8 cellular contexts compared by ENCODE assay signal in the genomic region with DNA sequence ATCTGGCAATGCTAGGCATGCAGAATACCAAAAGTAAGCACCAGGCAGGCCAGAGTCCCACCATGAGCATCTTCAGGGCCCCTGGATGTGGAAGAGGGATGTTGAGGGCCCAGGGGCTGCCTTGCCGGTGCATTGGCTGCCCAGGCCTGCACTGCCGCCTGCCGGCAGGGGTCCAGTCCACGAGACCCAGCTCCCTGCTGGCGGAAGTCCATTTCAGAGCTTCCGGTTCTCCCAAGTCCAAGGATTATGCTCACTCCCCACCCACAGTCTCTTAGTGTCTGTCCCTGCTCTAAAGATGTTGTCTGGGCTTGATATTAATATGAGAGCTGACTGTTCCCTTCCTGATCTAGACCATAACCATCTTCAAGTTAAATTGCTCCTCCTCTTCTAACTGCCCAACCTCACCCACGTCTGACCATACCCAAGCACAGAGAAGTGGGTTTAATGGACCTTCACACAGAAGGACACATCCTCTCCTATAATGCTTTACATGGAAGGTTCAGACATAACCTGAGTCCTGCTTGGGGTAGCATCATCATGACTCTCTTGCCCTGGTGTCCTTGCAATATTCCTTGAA.
DNase-seq lines count a peak whose midpoint lies in the region; ATAC-seq and TF ChIP-seq lines count a peak whose summit lies in the region.
"Had no signal": no experiment of that assay in that cellular context is flagged by ENCODE, and none has a peak within 500 bp of the region (broad histone marks: within the 10 kb centered on the region; RNA-seq: fewer than 3 reads in every experiment).

No MANE protein-coding gene starts in this region.

- DNase-seq in HL-60 (ENCODE audit: low read depth in 1 of 2, low spot score in 1 of 2): peak in 1 of 2 experiments; percentile 76
- DNase-seq in hepatic stellate cell (ENCODE audit: low spot score): peak; percentile 14
- no peak for DNase-seq in activated T-helper 1 cell treated with anti-CD3 and anti-CD28 coated beads, Interleukin-12 subunit alpha, Interleukin-12 subunit beta, Interleukin-2, Interleukin-4 antibody, amounts not matched to agents 30 ng/mL and 10 ng/mL and 1 ng/mL, durations not matched to agents 14 hours and 24 hours and 36 hours (ENCODE audit: low spot score)
- DNase-seq in GOT3 (lab: John Stamatoyannopoulos, UW): no peak
- DNase-seq in MM.1S: no peak

- H3K27ac ChIP-seq in HL-60 (replicated peaks) (peak overlapping the region; percentile 31; the same call in 1 of the 2 replicates), MM.1S (ENCODE audit: low read length) (no peak overlapping the region)
- H3K27ac ChIP-seq: neutrophil had no signal

- no peaks in the 10 kb centered on the region for H3K4me1 ChIP-seq in MM.1S (ENCODE audit: low read length)

- H3K27me3 Mint-ChIP-seq in stimulated activated memory B cell treated with anti-CD40 and anti-IgM and Interleukin-4, amounts not matched to agents 10 μg/mL and 1 μg/mL and 100 μg/mL, for 72 hours: no peaks in the 10 kb centered on the region
- H3K27me3 Mint-ChIP-seq in activated T-helper 1 cell treated with anti-CD3 and anti-CD28 coated beads, Interleukin-12 subunit alpha, Interleukin-12 subunit beta, Interleukin-2, Interleukin-4 antibody, amounts not matched to agents 30 ng/mL and 10 ng/mL and 1 ng/mL, durations not matched to agents 14 hours and 24 hours and 36 hours (ENCODE audit: insufficient read depth): no peaks in the 10 kb centered on the region

- no peaks in the 10 kb centered on the region for H3K27me3 ChIP-seq in HL-60 (ENCODE audit: insufficient read depth, poor library complexity, severe bottlenecking)
- H3K27me3 ChIP-seq in MM.1S (replicated peaks; ENCODE audit: insufficient read depth, low read length): no peaks in the 10 kb centered on the region
- H3K27me3 ChIP-seq: neutrophil had no signal

- no peaks in the 10 kb centered on the region for H3K9me3 Mint-ChIP-seq in stimulated activated memory B cell treated with anti-CD40 and anti-IgM and Interleukin-4, amounts not matched to agents 10 μg/mL and 1 μg/mL and 100 μg/mL, for 72 hours
- no peaks in the 10 kb centered on the region for H3K9me3 Mint-ChIP-seq in activated T-helper 1 cell treated with anti-CD3 and anti-CD28 coated beads, Interleukin-12 subunit alpha, Interleukin-12 subunit beta, Interleukin-2, Interleukin-4 antibody, amounts not matched to agents 30 ng/mL and 10 ng/mL and 1 ng/mL, durations not matched to agents 14 hours and 24 hours and 36 hours

- no peaks in the 10 kb centered on the region for H3K36me3 ChIP-seq in MM.1S (replicated peaks; ENCODE audit: insufficient read depth, low read length)
- H3K36me3 ChIP-seq: neutrophil had no signal

- no peaks in the 10 kb centered on the region for H3F3A ChIP-seq in MM.1S (ENCODE audit: insufficient read depth, low read length)

- H3K9ac ChIP-seq in MM.1S (ENCODE audit: low read length): no peak overlapping the region

- no peak overlapping the region for H2AFZ ChIP-seq in MM.1S (ENCODE audit: low read length)

- no peaks in the 10 kb centered on the region for H3K79me2 ChIP-seq in MM.1S (ENCODE audit: low read length)

- intact Hi-C loops in activated T-helper 1 cell treated with anti-CD3 and anti-CD28 coated beads, Interleukin-12 subunit alpha, Interleukin-12 subunit beta, Interleukin-2, Interleukin-4 antibody, amounts not matched to agents 30 ng/mL and 10 ng/mL and 1 ng/mL, durations not matched to agents 14 hours and 24 hours and 36 hours (cut with micrococcal nuclease): no loop called here

- peak overlapping the region; percentile 78 for H3K27ac Mint-ChIP-seq in stimulated activated memory B cell treated with anti-CD40 and anti-IgM and Interleukin-4, amounts not matched to agents 10 μg/mL and 1 μg/mL and 100 μg/mL, for 72 hours
- H3K27ac Mint-ChIP-seq in activated T-helper 1 cell treated with anti-CD3 and anti-CD28 coated beads, Interleukin-12 subunit alpha, Interleukin-12 subunit beta, Interleukin-2, Interleukin-4 antibody, amounts not matched to agents 30 ng/mL and 10 ng/mL and 1 ng/mL, durations not matched to agents 14 hours and 24 hours and 36 hours: no peak overlapping the region

- H3K9me2 ChIP-seq in MM.1S (replicated peaks; ENCODE audit: insufficient read depth, low read length): no peaks in the 10 kb centered on the region

- peak; percentile 74 for TF ChIP-seq CTCF in HL-60 (IDR thresholded peaks at IDR 0.05; ENCODE audit: insufficient read depth, low read length)
- no peak for TF ChIP-seq CTCF in MM.1S (IDR thresholded peaks at IDR 0.05; ENCODE audit: low read length)

- H3K4me2 ChIP-seq in MM.1S (ENCODE audit: low read depth, low read length): no peak overlapping the region

- H3K36me3 Mint-ChIP-seq in stimulated activated memory B cell treated with anti-CD40 and anti-IgM and Interleukin-4, amounts not matched to agents 10 μg/mL and 1 μg/mL and 100 μg/mL, for 72 hours: no peaks in the 10 kb centered on the region
- no peaks in the 10 kb centered on the region for H3K36me3 Mint-ChIP-seq in activated T-helper 1 cell treated with anti-CD3 and anti-CD28 coated beads, Interleukin-12 subunit alpha, Interleukin-12 subunit beta, Interleukin-2, Interleukin-4 antibody, amounts not matched to agents 30 ng/mL and 10 ng/mL and 1 ng/mL, durations not matched to agents 14 hours and 24 hours and 36 hours (ENCODE audit: low read depth)

- H3K9me3 ChIP-seq in MM.1S (replicated peaks; ENCODE audit: insufficient read depth, low read length): no peaks in the 10 kb centered on the region
- H3K9me3 ChIP-seq: neutrophil had no signal

- peaks cover 63% of the 10 kb centered on the region for H3K4me1 Mint-ChIP-seq in stimulated activated memory B cell treated with anti-CD40 and anti-IgM and Interleukin-4, amounts not matched to agents 10 μg/mL and 1 μg/mL and 100 μg/mL, for 72 hours
- no peaks in the 10 kb centered on the region for H3K4me1 Mint-ChIP-seq in activated T-helper 1 cell treated with anti-CD3 and anti-CD28 coated beads, Interleukin-12 subunit alpha, Interleukin-12 subunit beta, Interleukin-2, Interleukin-4 antibody, amounts not matched to agents 30 ng/mL and 10 ng/mL and 1 ng/mL, durations not matched to agents 14 hours and 24 hours and 36 hours (ENCODE audit: low read depth)

- H3K4me3 Mint-ChIP-seq in stimulated activated memory B cell treated with anti-CD40 and anti-IgM and Interleukin-4, amounts not matched to agents 10 μg/mL and 1 μg/mL and 100 μg/mL, for 72 hours: no peak overlapping the region
- no peak overlapping the region for H3K4me3 Mint-ChIP-seq in activated T-helper 1 cell treated with anti-CD3 and anti-CD28 coated beads, Interleukin-12 subunit alpha, Interleukin-12 subunit beta, Interleukin-2, Interleukin-4 antibody, amounts not matched to agents 30 ng/mL and 10 ng/mL and 1 ng/mL, durations not matched to agents 14 hours and 24 hours and 36 hours

- H3K4me3 ChIP-seq in HL-60 (replicated peaks; ENCODE audit: insufficient read depth, low read length) (no peak overlapping the region), MM.1S (ENCODE audit: low read length) (no peak overlapping the region)

- ATAC-seq in SK-N-SH treated with all-trans-retinoic acid at 6 μM for 48 hours: peak; percentile 60
- ATAC-seq in stimulated activated memory B cell treated with anti-CD40 and anti-IgM and Interleukin-4, amounts not matched to agents 10 μg/mL and 1 μg/mL and 100 μg/mL, for 72 hours: no peak

- H4K20me1 ChIP-seq in MM.1S (ENCODE audit: insufficient read depth, low read length): no peaks in the 10 kb centered on the region

TF ChIP-seq in SK-N-SH treated with all-trans-retinoic acid at 6 μM for 48 hours, 23 proteins besides CTCF, POLR2A, EP300 and RAD21:
- TF ChIP-seq ZNF8 (CRISPR knock-in tag; IDR thresholded peaks at IDR 0.05) (no peak), ZFP30 (CRISPR knock-in tag; IDR thresholded peaks at IDR 0.05) (no peak), ZFP3 (CRISPR knock-in tag; IDR thresholded peaks at IDR 0.05) (no peak)
- TF ChIP-seq, protein P1, sequence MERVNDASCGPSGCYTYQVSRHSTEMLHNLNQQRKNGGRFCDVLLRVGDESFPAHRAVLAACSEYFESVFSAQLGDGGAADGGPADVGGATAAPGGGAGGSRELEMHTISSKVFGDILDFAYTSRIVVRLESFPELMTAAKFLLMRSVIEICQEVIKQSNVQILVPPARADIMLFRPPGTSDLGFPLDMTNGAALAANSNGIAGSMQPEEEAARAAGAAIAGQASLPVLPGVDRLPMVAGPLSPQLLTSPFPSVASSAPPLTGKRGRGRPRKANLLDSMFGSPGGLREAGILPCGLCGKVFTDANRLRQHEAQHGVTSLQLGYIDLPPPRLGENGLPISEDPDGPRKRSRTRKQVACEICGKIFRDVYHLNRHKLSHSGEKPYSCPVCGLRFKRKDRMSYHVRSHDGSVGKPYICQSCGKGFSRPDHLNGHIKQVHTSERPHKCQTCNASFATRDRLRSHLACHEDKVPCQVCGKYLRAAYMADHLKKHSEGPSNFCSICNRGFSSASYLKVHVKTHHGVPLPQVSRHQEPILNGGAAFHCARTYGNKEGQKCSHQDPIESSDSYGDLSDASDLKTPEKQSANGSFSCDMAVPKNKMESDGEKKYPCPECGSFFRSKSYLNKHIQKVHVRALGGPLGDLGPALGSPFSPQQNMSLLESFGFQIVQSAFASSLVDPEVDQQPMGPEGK (CRISPR knock-in tag; IDR thresholded peaks at IDR 0.05; ENCODE audit: borderline replicate concordance): no peak
- TF ChIP-seq, protein P2, sequence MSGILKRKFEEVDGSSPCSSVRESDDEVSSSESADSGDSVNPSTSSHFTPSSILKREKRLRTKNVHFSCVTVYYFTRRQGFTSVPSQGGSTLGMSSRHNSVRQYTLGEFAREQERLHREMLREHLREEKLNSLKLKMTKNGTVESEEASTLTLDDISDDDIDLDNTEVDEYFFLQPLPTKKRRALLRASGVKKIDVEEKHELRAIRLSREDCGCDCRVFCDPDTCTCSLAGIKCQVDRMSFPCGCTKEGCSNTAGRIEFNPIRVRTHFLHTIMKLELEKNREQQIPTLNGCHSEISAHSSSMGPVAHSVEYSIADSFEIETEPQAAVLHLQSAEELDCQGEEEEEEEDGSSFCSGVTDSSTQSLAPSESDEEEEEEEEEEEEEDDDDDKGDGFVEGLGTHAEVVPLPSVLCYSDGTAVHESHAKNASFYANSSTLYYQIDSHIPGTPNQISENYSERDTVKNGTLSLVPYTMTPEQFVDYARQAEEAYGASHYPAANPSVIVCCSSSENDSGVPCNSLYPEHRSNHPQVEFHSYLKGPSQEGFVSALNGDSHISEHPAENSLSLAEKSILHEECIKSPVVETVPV (CRISPR knock-in tag; IDR thresholded peaks at IDR 0.05): no peak
